25 cellular contexts compared by ENCODE assay signal in genomic region chr17:62755139-62755851, GRCh38. TPM values are rescaled to one million over a fixed set of nuclear protein-coding genes. Genes with fewer than 3 reads are reported as not detected.
DNase-seq lines count a peak whose midpoint lies in the region; ATAC-seq, FAIRE-seq and TF ChIP-seq lines count a peak whose summit lies in the region.
"Had no signal": no experiment of that assay in that cellular context is flagged by ENCODE, and none has a peak within 500 bp of the region (broad histone marks: within the 10 kb centered on the region; RNA-seq: fewer than 3 reads in every experiment).

No MANE protein-coding gene starts in this region.

- no peaks in the 10 kb centered on the region for H3K9me3 ChIP-seq in HCT116 (ENCODE audit: control insufficient read depth in 1 of 2, insufficient read depth in 1 of 2, low read depth in 1 of 2, low read length in 2 of 2)
- no peaks in the 10 kb centered on the region for H3K9me3 ChIP-seq in H1 (ENCODE audit: insufficient read depth in 2 of 2, low read depth in 1 of 2, low read length in 1 of 2)
- H3K9me3 ChIP-seq: pancreas had no signal

- H3K27ac ChIP-seq in HCT116 (ENCODE audit: low read depth, low read length) (no peak overlapping the region), H1 (ENCODE audit: low read depth, low read length) (no peak overlapping the region)
- H3K27ac ChIP-seq: pancreas, RWPE1, skin epidermis had no signal

- 90% methylated on average over 10 of the region's 10 CpGs; no CpG with 5 or more reads in 1 of the 2 experiments for WGBS in H1 (ENCODE audit: extremely low coverage in 1 of 2, insufficient coverage in 1 of 2, insufficient read length in 1 of 2, insufficient replicate concordance in 2 of 2, low coverage in 1 of 2, low lambda C conversion rate in 2 of 2, missing lambda C conversion rate in 1 of 2), 2 experiments

- H2BK20ac ChIP-seq in H1 (ENCODE audit: low read length): no peak overlapping the region

- peak in 2 of 3 experiments; percentile 28 to 33; a peak in 2 of 6 replicates for TF ChIP-seq CTCF in HCT116 (IDR thresholded peaks at IDR 0.05 in 2 of 3, conservative IDR thresholded peaks at IDR 0.05 in 1 of 3; ENCODE audit: borderline replicate concordance in 1 of 3, insufficient read depth in 1 of 3, low read depth in 2 of 3, low read length in 2 of 3)
- TF ChIP-seq CTCF in H1 (IDR thresholded peaks at IDR 0.05; ENCODE audit: control extremely low read depth in 1 of 3, insufficient read depth in 1 of 3, low read depth in 1 of 3, low read length in 3 of 3): peak; percentile 19 to 40 (median 35); a peak in 2 of 4 replicates
- no peak for TF ChIP-seq CTCF in nephron progenitor cell (IDR thresholded peaks at IDR 0.05)
- no peak for TF ChIP-seq CTCF in glutamatergic neuron (IDR thresholded peaks at IDR 0.05; ENCODE audit: partially characterized antibody, unreplicated experiment)

- H2BK120ac ChIP-seq in H1 (replicated peaks; ENCODE audit: low read depth, low read length): no peak overlapping the region

- no peaks in the 10 kb centered on the region for H3K27me3 ChIP-seq in HCT116 (ENCODE audit: insufficient read depth, low read length)
- no peaks in the 10 kb centered on the region for H3K27me3 ChIP-seq in H1 (replicated peaks in 1 of 4; ENCODE audit: control insufficient read depth in 3 of 4, extremely low read depth in 1 of 4, insufficient read depth in 3 of 4, low read length in 3 of 4)
- H3K27me3 ChIP-seq: pancreas had no signal

- H4K8ac ChIP-seq in H1 (ENCODE audit: extremely low read depth, insufficient read depth, low read length): peak overlapping the region; percentile 45; the same call in 1 of the 2 replicates

- no peak for FAIRE-seq in H1 (lab: Jason Lieb, UNC)
- FAIRE-seq: frontal cortex, GM12878, pancreas had no signal

- H3K9me3 Mint-ChIP-seq in nephron progenitor cell (no peaks in the 10 kb centered on the region), glutamatergic neuron (ENCODE audit: unreplicated experiment) (peaks cover 3% of the 10 kb centered on the region)
- H3K9me3 Mint-ChIP-seq: activated naive CD4-positive, alpha-beta T cell treated with anti-CD3 and anti-CD28 coated beads for 36 hours; dendritic cell treated with granulocyte-macrophage colony-stimulating factor and Interleukin-4, amounts not matched to agents 40 ng/mL and 50 ng/mL, for 4 days had no signal

- no peak overlapping the region for H3K14ac ChIP-seq in H1 (ENCODE audit: insufficient read length)

- no peak overlapping the region for H2AFZ ChIP-seq in HCT116 (ENCODE audit: low read depth, low read length, poor library complexity, severe bottlenecking)
- no peak overlapping the region for H2AFZ ChIP-seq in H1 (ENCODE audit: low read length)

- no peak overlapping the region for H3K56ac ChIP-seq in H1 (replicated peaks; ENCODE audit: insufficient read length, low read depth, low read length)

- no peaks in the 10 kb centered on the region for H3K79me1 ChIP-seq in H1 (ENCODE audit: low read depth, low read length)

- CTCF ChIA-PET in HCT116 (lab: Charles Lee) (no interaction called here), H1 (lab: Charles Lee; ENCODE audit: partially characterized antibody) (interaction anchor here (0.6 to 1.3 kb wide), 10 partner anchors 15 to 240 kb away, joined by 3 to 5 read pairs (median 3); no protein-coding TSS in a partner anchor)

- BruUV-seq in HCT116 (replicated peaks; lab: Mats Ljungman, UMichigan): no TSS peak

- H3K4me2 ChIP-seq in HCT116 (ENCODE audit: low read length): no peak overlapping the region
- no peak overlapping the region for H3K4me2 ChIP-seq in H1 (ENCODE audit: insufficient read depth in 1 of 2, low read depth in 2 of 2, low read length in 2 of 2)

- no peaks in the 10 kb centered on the region for H3K36me3 Mint-ChIP-seq in nephron progenitor cell (ENCODE audit: low read depth)
- H3K36me3 Mint-ChIP-seq in glutamatergic neuron (ENCODE audit: unreplicated experiment): no peaks in the 10 kb centered on the region

- H3K79me2 ChIP-seq in HCT116 (ENCODE audit: insufficient read depth, low read length): no peaks in the 10 kb centered on the region
- H3K79me2 ChIP-seq in H1 (ENCODE audit: control insufficient read depth in 1 of 2, insufficient read depth in 2 of 2, low read length in 2 of 2): no peaks in the 10 kb centered on the region

- H2BK12ac ChIP-seq in H1 (ENCODE audit: low read depth, low read length): no peak overlapping the region

- peak; percentile 51 for TF ChIP-seq RAD21 in HCT116 (IDR thresholded peaks at IDR 0.05; ENCODE audit: low read depth)
- peak; percentile 1 to 46; a peak in 1 of 4 replicates for TF ChIP-seq RAD21 in H1 (IDR thresholded peaks at IDR 0.05 in 1 of 2, conservative IDR thresholded peaks at IDR 0.05 in 1 of 2; ENCODE audit: low read depth in 2 of 2, low read length in 2 of 2)

- no peak for TF ChIP-seq POLR2A in HCT116 (IDR thresholded peaks at IDR 0.05; ENCODE audit: borderline replicate concordance, extremely low read depth, insufficient read depth, insufficient read length)
- no peak for TF ChIP-seq POLR2A in H1 (IDR thresholded peaks at IDR 0.05; ENCODE audit: control extremely low read depth in 1 of 2, low read depth in 2 of 2, low read length in 2 of 2)

- H2BK5ac ChIP-seq in H1 (ENCODE audit: low read depth, low read length): no peak overlapping the region

- no peak overlapping the region for H3K4ac ChIP-seq in H1 (replicated peaks; ENCODE audit: insufficient read length, low read depth, low read length)

- no peak overlapping the region for H3K18ac ChIP-seq in H1 (ENCODE audit: extremely low read depth, low read length)

- H3K23ac ChIP-seq in H1 (ENCODE audit: insufficient read length): no peak overlapping the region

- H2BK15ac ChIP-seq in H1 (ENCODE audit: low read length): peak overlapping the region; percentile 63; the same call in 1 of the 2 replicates

- H3K4me1 ChIP-seq in HCT116 (ENCODE audit: control insufficient read depth in 1 of 2, insufficient read depth in 2 of 2, low read length in 2 of 2) (no peaks in the 10 kb centered on the region), H1 (replicated peaks in 1 of 4; ENCODE audit: control insufficient read depth in 3 of 4, insufficient read depth in 4 of 4, low read length in 3 of 4) (peaks cover 0 to 10% (median 8%) of the 10 kb centered on the region in 4 experiments; a peak in 5 of 7 replicates)
- H3K4me1 ChIP-seq: pancreas had no signal

- peak; percentile 62 for ATAC-seq in HCT116
- ATAC-seq in HG03139 (IDR thresholded peaks at IDR 0.05; ENCODE audit: unreplicated experiment): no peak
- ATAC-seq: GM12878, pancreas had no signal

- H3K4me1 Mint-ChIP-seq in nephron progenitor cell: peaks cover 64% of the 10 kb centered on the region
- peaks cover 15% of the 10 kb centered on the region for H3K4me1 Mint-ChIP-seq in glutamatergic neuron (ENCODE audit: low read depth, unreplicated experiment)

- no peaks in the 10 kb centered on the region for H3K36me3 ChIP-seq in HCT116 (ENCODE audit: control insufficient read depth in 1 of 2, insufficient read depth in 2 of 2, low read length in 2 of 2)
- H3K36me3 ChIP-seq in H1 (ENCODE audit: control insufficient read depth in 2 of 4, insufficient read depth in 4 of 4, low read length in 3 of 4): no peaks in the 10 kb centered on the region
- H3K36me3 ChIP-seq: pancreas had no signal

- RAD21 ChIA-PET in HCT116 (lab: Charles Lee; ENCODE audit: low non-redundant PET in 1 of 2, low total read pairs in 2 of 2, uncharacterized antibody in 2 of 2, unreplicated experiment in 2 of 2): no interaction called here

- H4K5ac ChIP-seq in H1 (ENCODE audit: insufficient read length, low read depth, low read length): no peak overlapping the region

- H3K4me3 Mint-ChIP-seq in nephron progenitor cell (no peak overlapping the region), glutamatergic neuron (ENCODE audit: unreplicated experiment) (no peak overlapping the region)
- H3K4me3 Mint-ChIP-seq: activated naive CD4-positive, alpha-beta T cell treated with anti-CD3 and anti-CD28 coated beads for 36 hours; dendritic cell treated with granulocyte-macrophage colony-stimulating factor and Interleukin-4, amounts not matched to agents 40 ng/mL and 50 ng/mL, for 4 days had no signal

- H3K23me2 ChIP-seq in H1 (ENCODE audit: low read depth, low read length): no peaks in the 10 kb centered on the region

- H3K4me3 ChIP-seq in HCT116 (replicated peaks in 1 of 2; ENCODE audit: low read depth in 1 of 2, low read length in 2 of 2): no peak overlapping the region
- H3K4me3 ChIP-seq in H1 (ENCODE audit: extremely low read depth in 1 of 4, insufficient read depth in 2 of 4, low read depth in 3 of 4, low read length in 4 of 4): no peak overlapping the region
- H3K4me3 ChIP-seq: GM12878, pancreas, skin epidermis had no signal

- no peak overlapping the region for H2AK5ac ChIP-seq in H1 (ENCODE audit: low read depth, low read length)

- no peaks in the 10 kb centered on the region for H4K20me1 ChIP-seq in HCT116 (ENCODE audit: insufficient read depth)
- no peaks in the 10 kb centered on the region for H4K20me1 ChIP-seq in H1 (replicated peaks in 1 of 2; ENCODE audit: control insufficient read depth in 1 of 2, insufficient read depth in 2 of 2, low read length in 2 of 2)

- TF ChIP-seq EP300 in H1 (IDR thresholded peaks at IDR 0.05; ENCODE audit: borderline replicate concordance in 1 of 2, low read depth in 2 of 2, low read length in 2 of 2): no peak

- H3K27ac Mint-ChIP-seq in nephron progenitor cell (peak overlapping the region; percentile 70), glutamatergic neuron (ENCODE audit: unreplicated experiment) (no peak overlapping the region)
- H3K27ac Mint-ChIP-seq: activated naive CD4-positive, alpha-beta T cell treated with anti-CD3 and anti-CD28 coated beads for 36 hours; dendritic cell treated with granulocyte-macrophage colony-stimulating factor and Interleukin-4, amounts not matched to agents 40 ng/mL and 50 ng/mL, for 4 days had no signal

- H3K9ac ChIP-seq in HCT116 (ENCODE audit: low read length): no peak overlapping the region
- no peak overlapping the region for H3K9ac ChIP-seq in H1 (replicated peaks in 1 of 4; ENCODE audit: extremely low read depth in 1 of 4, low read depth in 3 of 4, low read length in 3 of 4)

- peaks cover 15% of the 10 kb centered on the region for H3K27me3 Mint-ChIP-seq in nephron progenitor cell (ENCODE audit: low read depth, poor library complexity)
- peaks cover 4% of the 10 kb centered on the region for H3K27me3 Mint-ChIP-seq in glutamatergic neuron (ENCODE audit: unreplicated experiment)

- no peak overlapping the region for H4K91ac ChIP-seq in H1 (replicated peaks; ENCODE audit: insufficient read length, low read length)

- DNase-seq in COLO668 (lab: John Stamatoyannopoulos, UW; ENCODE audit: unreplicated experiment): peak; percentile 11
- no peak for DNase-seq in HCT116 (ENCODE audit: low read depth, low spot score)
- no peak for DNase-seq in H1 (ENCODE audit: low read depth in 1 of 2, low spot score in 2 of 2)
- no peak for DNase-seq in nephron progenitor cell
- DNase-seq in cortex of kidney (lab: John Stamatoyannopoulos, UW): no peak
- DNase-seq in glutamatergic neuron: no peak
- DNase-seq in NCI-H446 treated with DMSO at 0.1 percent for 48 hours (lab: John Stamatoyannopoulos, UW): no peak
- DNase-seq: activated naive CD4-positive, alpha-beta T cell treated with anti-CD3 and anti-CD28 coated beads for 36 hours; activated T-cell treated with anti-CD3 and anti-CD28 coated beads for 4 hours; AML-193; GDM1; NCI-H1436 treated with DMSO at 0.1 percent for 48 hours; pancreas; stimulated activated CD4-positive, alpha-beta T cell treated with anti-CD3 and anti-CD28 coated beads, Interleukin-4, amount 100 ng/mL, for 24 hours; SW 1271 had no signal

- intact Hi-C loops in HCT116 (cut with micrococcal nuclease): no loop called here

- POLR2A ChIA-PET in HCT116 (lab: Charles Lee) (no interaction called here), H1 (lab: Charles Lee; ENCODE audit: partially characterized antibody) (no interaction called here)

- no peaks in the 10 kb centered on the region for H3K9me2 ChIP-seq in HCT116 (ENCODE audit: insufficient read depth)

RNA-seq across cellular contexts. Expression of gene MARCHF10, which starts 52.8 kb away (rescaled TPM):
- total RNA-seq in HCT116 (2021; ENCODE audit: unreplicated experiment) (not detected), glutamatergic neuron (ENCODE audit: unreplicated experiment) (not detected)
- 0.06 and 0.13 TPM in 2 replicates for polyA plus RNA-seq in HCT116 (2012)
- 0.48 and 1.1 TPM in 2 replicates for total RNA-seq in H1 (2021; fragmentation: NEBNext Ultra II Directional; extraction: Animal tissue kit (Norgen Biotek cat#: 25700))
- polyA plus RNA-seq in H1 (2011; rRNA removed): 0.73 and 1.3 TPM in 2 replicates
- 0.31 TPM for polyA plus RNA-seq in H1 (2011; cell fraction: cytosol; rRNA removed)
- polyA plus RNA-seq in H1 (2011; cell fraction: nucleus; rRNA removed): 0.78 TPM
- 0.59 to 1.1 TPM (median 0.63 TPM) in 4 replicates for polyA plus RNA-seq in H1 (2012, experiment 1 of 2)
- 0.81 TPM for polyA plus RNA-seq in H1 (2012, experiment 2 of 2)
- 0.41 TPM for polyA plus RNA-seq in H1 (2013, experiment 1 of 2)
- polyA plus RNA-seq in H1 (2013, experiment 2 of 2): 0.53 TPM
- 0.32 TPM in 2 replicates for polyA minus RNA-seq in H1 (2011; rRNA and poly(A)+ RNA removed)
- not detected for polyA minus RNA-seq in H1 (2011; cell fraction: cytosol; rRNA and poly(A)+ RNA removed)
- 0.80 TPM for polyA minus RNA-seq in H1 (2011; cell fraction: nucleus; rRNA and poly(A)+ RNA removed)
- total RNA-seq: activated naive CD4-positive, alpha-beta T cell treated with anti-CD3 and anti-CD28 coated beads for 36 hours; lower leg skin; MCF 10A; myocyte; subcutaneous adipose tissue had no signal

Comparison
In these comparisons a context has a peak if more than half of its experiments do, and no peak if none do; other contexts are left out.
1. CTCF ChIP-seq: peak in HCT116 (2 of 3) and H1 (3 of 3); none in nephron progenitor cell (single experiment) and glutamatergic neuron (single experiment).